ENCODE assay signal across 9 cellular contexts in the genomic region with DNA sequence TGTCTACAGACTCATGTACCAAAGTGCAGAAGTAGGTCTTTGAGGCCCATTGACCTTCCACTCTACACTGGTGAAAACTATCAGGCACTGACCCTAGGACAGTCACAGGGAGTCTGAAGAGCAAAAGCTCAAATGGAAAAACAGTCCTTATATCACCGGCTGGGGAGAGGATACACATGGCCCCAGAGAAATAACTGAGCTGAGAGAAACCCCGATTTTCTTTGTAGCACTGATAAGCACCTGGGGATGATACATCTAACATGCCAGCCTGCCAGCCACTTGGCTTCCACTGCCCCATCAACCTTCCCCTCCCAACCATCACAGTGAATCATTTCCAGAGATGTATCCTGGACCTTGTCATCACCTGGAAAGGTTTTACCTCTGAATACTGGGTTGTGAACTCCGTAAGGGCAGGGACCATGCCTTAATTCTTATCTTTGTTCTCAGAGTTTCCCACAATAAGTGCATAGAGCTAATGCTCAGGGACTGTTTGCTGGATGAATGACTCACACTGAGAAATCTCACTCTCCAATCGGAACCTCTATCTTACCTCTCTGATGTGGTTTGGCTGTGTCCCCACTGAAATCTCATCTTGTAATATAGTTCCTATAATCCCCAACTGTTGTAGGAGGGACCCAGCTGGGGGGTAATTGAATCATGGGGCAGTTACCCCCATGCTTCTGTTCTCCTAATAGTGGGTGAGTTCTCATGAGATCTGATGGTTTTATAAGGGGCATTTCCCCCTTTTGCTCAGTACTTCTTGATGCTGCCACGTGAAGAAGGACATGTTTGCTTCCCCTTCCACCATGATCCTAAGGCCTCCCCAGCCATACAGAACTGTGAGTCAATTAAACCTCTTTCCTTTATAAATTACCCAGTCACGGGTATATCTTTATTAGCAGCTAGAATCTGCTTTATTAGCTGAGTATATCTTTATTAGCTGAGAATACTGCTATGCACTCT. TPM values are rescaled to one million over a fixed set of nuclear protein-coding genes. Genes with fewer than 3 reads are reported as not detected.
DNase-seq lines count a peak whose midpoint lies in the region; ATAC-seq and TF ChIP-seq lines count a peak whose summit lies in the region.
"Had no signal": no experiment of that assay in that cellular context is flagged by ENCODE, and none has a peak within 500 bp of the region (broad histone marks: within the 10 kb centered on the region; RNA-seq: fewer than 3 reads in every experiment).

No MANE protein-coding gene starts in this region.

- H3K36me3 ChIP-seq in MG63 (peaks cover 8% of the 10 kb centered on the region), GM23338 (ENCODE audit: insufficient read depth) (no peaks in the 10 kb centered on the region), sigmoid colon (no peaks in the 10 kb centered on the region)
- H3K36me3 ChIP-seq in effector memory CD4-positive, alpha-beta T cell (ENCODE audit: control insufficient read depth, insufficient read depth, low read length), result no peaks in the 10 kb centered on the region

- H3K9me3 ChIP-seq in MG63, result no peaks in the 10 kb centered on the region
- no peaks in the 10 kb centered on the region for H3K9me3 ChIP-seq in effector memory CD4-positive, alpha-beta T cell (ENCODE audit: control insufficient read depth, low read length)
- H3K9me3 ChIP-seq in sigmoid colon, result no peaks in the 10 kb centered on the region

- H3K27me3 ChIP-seq in MG63 (no peaks in the 10 kb centered on the region), GM23338 (ENCODE audit: insufficient read depth) (no peaks in the 10 kb centered on the region), sigmoid colon (peaks cover 0 to 6% (median 0%) of the 10 kb centered on the region in 3 donors)
- H3K27me3 ChIP-seq in effector memory CD4-positive, alpha-beta T cell (replicated peaks; ENCODE audit: control insufficient read depth, insufficient read depth, low read length, poor library complexity, severe bottlenecking), result no peaks in the 10 kb centered on the region

- no peak for TF ChIP-seq EP300 in sigmoid colon (IDR thresholded peaks at IDR 0.05)

- no peak for TF ChIP-seq POLR2A in sigmoid colon (IDR thresholded peaks at IDR 0.05)

- 36 to 73% methylated on average over 6 of the region's 6 CpGs for whole genome bisulfite sequencing in sigmoid colon, 2 donors

- peak; percentile 92 for ATAC-seq in GM21529 (IDR thresholded peaks at IDR 0.05; ENCODE audit: unreplicated experiment)
- ATAC-seq in GM23338, result no peak

- intact Hi-C loops in sigmoid colon (cut with DNase I), result no loop called here

- H3K4me1 ChIP-seq in GM23338 (ENCODE audit: insufficient read depth) (peaks cover 8% of the 10 kb centered on the region), sigmoid colon (no peaks in the 10 kb centered on the region)
- no peaks in the 10 kb centered on the region for H3K4me1 ChIP-seq in effector memory CD4-positive, alpha-beta T cell (ENCODE audit: control insufficient read depth, insufficient read depth, low read length, poor library complexity, severe bottlenecking)

- H3F3A ChIP-seq in GM23338 (replicated peaks; ENCODE audit: low read depth), result no peaks in the 10 kb centered on the region

- H3K9me3 Mint-ChIP-seq in GM23338, result no peaks in the 10 kb centered on the region
- H3K9me3 Mint-ChIP-seq: activated naive CD4-positive, alpha-beta T cell treated with anti-CD3 and anti-CD28 coated beads, Interleukin-2, amount 10 ng/mL, durations not matched to agents 7 days and 5 days had no signal

- no peaks in the 10 kb centered on the region for H3K79me2 ChIP-seq in GM23338 (replicated peaks; ENCODE audit: insufficient read depth)

- 0 out of 2 replicates have a peak, but pooled peaks cover 6% of the 10 kb centered on the region for H3K9me2 ChIP-seq in GM23338 (ENCODE audit: insufficient read depth)

- H3K27ac ChIP-seq in GM23338 (ENCODE audit: low read depth) (no peak overlapping the region), sigmoid colon (no peak overlapping the region)
- no peak overlapping the region for H3K27ac ChIP-seq in effector memory CD4-positive, alpha-beta T cell (ENCODE audit: insufficient read depth, low read length, poor library complexity, severe bottlenecking)

- no peaks in the 10 kb centered on the region for H3K36me3 Mint-ChIP-seq in GM23338 (ENCODE audit: low read depth)
- H3K36me3 Mint-ChIP-seq: activated naive CD4-positive, alpha-beta T cell treated with anti-CD3 and anti-CD28 coated beads, Interleukin-2, amount 10 ng/mL, durations not matched to agents 7 days and 5 days had no signal

- H3K27ac Mint-ChIP-seq in GM23338, result no peak overlapping the region
- H3K27ac Mint-ChIP-seq: activated naive CD4-positive, alpha-beta T cell treated with anti-CD3 and anti-CD28 coated beads, Interleukin-2, amount 10 ng/mL, durations not matched to agents 7 days and 5 days had no signal

- peaks cover 9% of the 10 kb centered on the region for H3K4me1 Mint-ChIP-seq in GM23338
- H3K4me1 Mint-ChIP-seq: activated naive CD4-positive, alpha-beta T cell treated with anti-CD3 and anti-CD28 coated beads, Interleukin-2, amount 10 ng/mL, durations not matched to agents 7 days and 5 days had no signal

- no peak overlapping the region for H2AFZ ChIP-seq in GM23338

- H4K20me1 ChIP-seq in GM23338 (replicated peaks; ENCODE audit: insufficient read depth), result no peaks in the 10 kb centered on the region

- no peak overlapping the region for H3K4me2 ChIP-seq in GM23338

- H3K4me3 ChIP-seq in MG63 (no peak overlapping the region), fibroblast of the aortic adventitia (ENCODE audit: low read depth, low read length) (no peak overlapping the region), GM23338 (no peak overlapping the region), sigmoid colon (no peak overlapping the region)
- no peak overlapping the region for H3K4me3 ChIP-seq in effector memory CD4-positive, alpha-beta T cell (ENCODE audit: insufficient read depth, low read depth, low read length, poor library complexity, severe bottlenecking)

- DNase-seq in COLO829 (ENCODE audit: low spot score), result peak; percentile 97
- DNase-seq in MG63, result peak; percentile 23
- DNase-seq in fibroblast of the aortic adventitia (ENCODE audit: low read depth), result peak; percentile 79
- DNase-seq in GM23338 (ENCODE audit: low spot score), result no peak
- DNase-seq in superior temporal gyrus (ENCODE audit: extremely low spot score), result no peak
- DNase-seq in effector memory CD4-positive, alpha-beta T cell, result no peak
- no peak for DNase-seq in sigmoid colon
- DNase-seq: activated naive CD4-positive, alpha-beta T cell treated with anti-CD3 and anti-CD28 coated beads, Interleukin-2, amount 10 ng/mL, durations not matched to agents 7 days and 5 days had no signal

- H3K4me3 Mint-ChIP-seq in GM23338, result no peak overlapping the region
- H3K4me3 Mint-ChIP-seq: activated naive CD4-positive, alpha-beta T cell treated with anti-CD3 and anti-CD28 coated beads, Interleukin-2, amount 10 ng/mL, durations not matched to agents 7 days and 5 days had no signal

- peaks cover 2% of the 10 kb centered on the region for H3K27me3 Mint-ChIP-seq in GM23338 (ENCODE audit: insufficient read depth, low read depth, poor library complexity)

- no peak for TF ChIP-seq CTCF in fibroblast of the aortic adventitia (IDR thresholded peaks at IDR 0.05; ENCODE audit: insufficient read depth, low read length)
- TF ChIP-seq CTCF in GM23338 (conservative IDR thresholded peaks at IDR 0.05; ENCODE audit: low read depth in 2 of 2), result no peak
- no peak for TF ChIP-seq CTCF in sigmoid colon (IDR thresholded peaks at IDR 0.05)

TF ChIP-seq in GM23338, 12 proteins besides CTCF, POLR2A, EP300 and RAD21 (continues in another document):
- TF ChIP-seq ZNF331 (CRISPR knock-in tag; IDR thresholded peaks at IDR 0.05; ENCODE audit: low read depth), result no peak
- TF ChIP-seq EZH2 (IDR thresholded peaks at IDR 0.05; ENCODE audit: low read depth, unreplicated experiment), result no peak
- TF ChIP-seq STAT1 (IDR thresholded peaks at IDR 0.05; ENCODE audit: unreplicated experiment), result no peak
- no peak for TF ChIP-seq EZH2phosphoT487 (IDR thresholded peaks at IDR 0.05; ENCODE audit: unreplicated experiment)
- TF ChIP-seq, protein P1, sequence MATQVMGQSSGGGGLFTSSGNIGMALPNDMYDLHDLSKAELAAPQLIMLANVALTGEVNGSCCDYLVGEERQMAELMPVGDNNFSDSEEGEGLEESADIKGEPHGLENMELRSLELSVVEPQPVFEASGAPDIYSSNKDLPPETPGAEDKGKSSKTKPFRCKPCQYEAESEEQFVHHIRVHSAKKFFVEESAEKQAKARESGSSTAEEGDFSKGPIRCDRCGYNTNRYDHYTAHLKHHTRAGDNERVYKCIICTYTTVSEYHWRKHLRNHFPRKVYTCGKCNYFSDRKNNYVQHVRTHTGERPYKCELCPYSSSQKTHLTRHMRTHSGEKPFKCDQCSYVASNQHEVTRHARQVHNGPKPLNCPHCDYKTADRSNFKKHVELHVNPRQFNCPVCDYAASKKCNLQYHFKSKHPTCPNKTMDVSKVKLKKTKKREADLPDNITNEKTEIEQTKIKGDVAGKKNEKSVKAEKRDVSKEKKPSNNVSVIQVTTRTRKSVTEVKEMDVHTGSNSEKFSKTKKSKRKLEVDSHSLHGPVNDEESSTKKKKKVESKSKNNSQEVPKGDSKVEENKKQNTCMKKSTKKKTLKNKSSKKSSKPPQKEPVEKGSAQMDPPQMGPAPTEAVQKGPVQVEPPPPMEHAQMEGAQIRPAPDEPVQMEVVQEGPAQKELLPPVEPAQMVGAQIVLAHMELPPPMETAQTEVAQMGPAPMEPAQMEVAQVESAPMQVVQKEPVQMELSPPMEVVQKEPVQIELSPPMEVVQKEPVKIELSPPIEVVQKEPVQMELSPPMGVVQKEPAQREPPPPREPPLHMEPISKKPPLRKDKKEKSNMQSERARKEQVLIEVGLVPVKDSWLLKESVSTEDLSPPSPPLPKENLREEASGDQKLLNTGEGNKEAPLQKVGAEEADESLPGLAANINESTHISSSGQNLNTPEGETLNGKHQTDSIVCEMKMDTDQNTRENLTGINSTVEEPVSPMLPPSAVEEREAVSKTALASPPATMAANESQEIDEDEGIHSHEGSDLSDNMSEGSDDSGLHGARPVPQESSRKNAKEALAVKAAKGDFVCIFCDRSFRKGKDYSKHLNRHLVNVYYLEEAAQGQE (IDR thresholded peaks at IDR 0.05; ENCODE audit: unreplicated experiment), result no peak
- no peak for TF ChIP-seq NANOG (IDR thresholded peaks at IDR 0.05; ENCODE audit: borderline replicate concordance)

RNA-seq across cellular contexts. Expression of a gene that starts 37.1 kb away (rescaled TPM):
- 47.2 and 48.6 TPM in 2 replicates for total RNA-seq in MG63 (2014; rRNA removed; shearing (Covaris generic); ENCODE audit: low replicate concordance)
- total RNA-seq in fibroblast of the aortic adventitia (ENCODE audit: low replicate concordance) (25.2 and 28.1 TPM in 2 replicates), sigmoid colon (1 to 10 TPM in 1 of 4 donors, not detected in 3; 1.2 TPM)
- 7.9 and 8.5 TPM in 2 replicates for total RNA-seq in GM23338 (2014; rRNA removed; shearing (Covaris generic))
- polyA plus RNA-seq in GM23338 (2016; fragmentation: Nextera tagmentation; extraction: Ambion mirVana) (4.6 and 5.0 TPM in 2 replicates), sigmoid colon (1 to 10 TPM in 2 of 3 donors, not detected in 1; 1.2 to 5.4 TPM)

Comparison
In these comparisons a context has a peak if more than half of its experiments do, and no peak if none do; other contexts are left out.
1. DNase-seq: peak in COLO829 (single experiment), MG63 (single experiment) and fibroblast of the aortic adventitia (single experiment); none in GM23338 (single experiment), superior temporal gyrus (single experiment), effector memory CD4-positive, alpha-beta T cell (0 of 3) and sigmoid colon (single experiment).